ENCODE assay signal across 20 cellular contexts in the genomic region with DNA sequence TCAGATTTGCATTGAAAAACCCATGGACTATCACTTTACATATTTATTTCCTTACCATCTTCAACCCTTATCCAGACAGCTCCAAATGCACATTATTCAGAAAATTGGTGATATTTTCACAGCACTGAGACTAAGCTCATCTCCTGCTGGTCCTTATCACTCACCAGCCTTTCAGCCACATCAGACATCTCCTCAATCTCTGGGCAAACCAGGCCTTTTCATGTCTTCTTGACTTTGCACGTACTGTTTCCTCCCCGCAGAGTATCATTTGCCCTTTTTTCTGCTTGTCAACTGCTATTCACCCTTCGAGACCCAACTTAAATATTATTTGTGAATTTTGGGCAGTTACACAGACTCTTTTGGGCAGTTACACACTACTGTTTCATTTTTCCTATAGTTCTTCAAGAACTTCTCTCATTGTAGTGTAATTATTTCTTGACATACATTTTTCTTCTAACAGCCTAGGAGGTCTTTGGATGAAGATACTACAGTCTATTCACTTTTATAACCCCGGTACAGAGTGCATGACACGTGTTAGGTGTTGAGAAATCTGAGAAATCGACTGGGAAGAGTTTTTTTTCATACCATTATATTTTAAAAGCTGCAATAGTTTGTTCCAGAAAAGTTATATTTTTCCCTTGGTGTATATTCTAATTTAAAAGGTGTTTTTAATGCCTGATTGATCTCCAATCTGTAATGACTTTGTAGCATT.
DNase-seq lines count a peak whose midpoint lies in the region; ATAC-seq and TF ChIP-seq lines count a peak whose summit lies in the region.
"Had no signal": no experiment of that assay in that cellular context is flagged by ENCODE, and none has a peak within 500 bp of the region (broad histone marks: within the 10 kb centered on the region; RNA-seq: fewer than 3 reads in every experiment).

No MANE protein-coding gene starts in this region.

- no peaks in the 10 kb centered on the region for H3K9me3 Mint-ChIP-seq in type B pancreatic cell
- H3K9me3 Mint-ChIP-seq: memory B cell, naive B cell had no signal

- peaks cover 42% of the 10 kb centered on the region for H3K4me1 Mint-ChIP-seq in type B pancreatic cell (ENCODE audit: unreplicated experiment)

- no peaks in the 10 kb centered on the region for H3K36me3 ChIP-seq in heart right ventricle
- H3K36me3 ChIP-seq in gastroesophageal sphincter = no peaks in the 10 kb centered on the region
- H3K36me3 ChIP-seq in psoas muscle (ENCODE audit: insufficient read depth in 1 of 2, low read depth in 1 of 2) = no peaks in the 10 kb centered on the region
- H3K36me3 ChIP-seq in Peyer's patch = no peaks in the 10 kb centered on the region
- H3K36me3 ChIP-seq in left lung = no peaks in the 10 kb centered on the region
- H3K36me3 ChIP-seq: ovary had no signal

- intact Hi-C loops in heart right ventricle (cut with DNase I) (loop anchor here in 3 of 10 donors (5.0 to 10.0 kb wide), 3 partner anchors 98 to 613 kb away; a partner anchor contains a TSS), Right ventricle myocardium superior (cut with DNase I) (no loop called here), psoas muscle (cut with DNase I) (loop anchor here (5.0 to 10.0 kb wide), 3 partner anchors 98 to 613 kb away; a partner anchor contains a TSS), left lung (cut with DNase I) (no loop called here)

- TF ChIP-seq POLR2A in gastroesophageal sphincter (IDR thresholded peaks at IDR 0.05) (no peak), Peyer's patch (IDR thresholded peaks at IDR 0.05) (no peak)

- H3K27me3 ChIP-seq in heart right ventricle = no peaks in the 10 kb centered on the region
- H3K27me3 ChIP-seq in gastroesophageal sphincter = no peaks in the 10 kb centered on the region
- no peaks in the 10 kb centered on the region for H3K27me3 ChIP-seq in psoas muscle (ENCODE audit: insufficient read depth in 3 of 3, low read length in 2 of 3)
- H3K27me3 ChIP-seq in Peyer's patch = no peaks in the 10 kb centered on the region
- H3K27me3 ChIP-seq in left lung = no peaks in the 10 kb centered on the region
- H3K27me3 ChIP-seq: BLaER1 treated with 17β-estradiol and CSF1 and Interleukin-3, amounts not matched to agents 10 nM and 100 nM; ovary had no signal

- TF ChIP-seq EP300 in gastroesophageal sphincter (IDR thresholded peaks at IDR 0.05) = no peak

- WGBS in heart right ventricle, 2 donors = 86 to 88% methylated on average over 6 of the region's 6 CpGs
- WGBS in gastroesophageal sphincter (ENCODE audit: low coverage in 1 of 2), 2 donors = 64 to 86% methylated on average over 5 to 6 of the region's 6 CpGs
- 60 to 80% (median 65%) methylated on average over 6 of the region's 6 CpGs for WGBS in psoas muscle, 3 donors

- no peak for TF ChIP-seq CTCF in heart right ventricle (IDR thresholded peaks at IDR 0.05)
- TF ChIP-seq CTCF in gastroesophageal sphincter (IDR thresholded peaks at IDR 0.05) = no peak
- no peak for TF ChIP-seq CTCF in psoas muscle (IDR thresholded peaks at IDR 0.05)
- no peak for TF ChIP-seq CTCF in type B pancreatic cell (conservative IDR thresholded peaks at IDR 0.05)
- TF ChIP-seq CTCF in Peyer's patch (IDR thresholded peaks at IDR 0.05) = no peak
- TF ChIP-seq CTCF in left lung (IDR thresholded peaks at IDR 0.05) = no peak

- H3K27ac Mint-ChIP-seq in type B pancreatic cell = peak overlapping the region; percentile 25
- H3K27ac Mint-ChIP-seq: activated T-cell treated with anti-CD3 and anti-CD28 coated beads, Interleukin-2, amount 50 U/mL, for 72 hours; memory B cell had no signal

- no peaks in the 10 kb centered on the region for H3K9me3 ChIP-seq in heart right ventricle
- no peaks in the 10 kb centered on the region for H3K9me3 ChIP-seq in gastroesophageal sphincter
- H3K9me3 ChIP-seq in psoas muscle = no peaks in the 10 kb centered on the region
- H3K9me3 ChIP-seq in Peyer's patch = no peaks in the 10 kb centered on the region
- no peaks in the 10 kb centered on the region for H3K9me3 ChIP-seq in left lung
- H3K9me3 ChIP-seq: ovary had no signal

- no peak overlapping the region for H3K4me3 Mint-ChIP-seq in type B pancreatic cell
- H3K4me3 Mint-ChIP-seq: activated T-cell treated with anti-CD3 and anti-CD28 coated beads, Interleukin-2, amount 50 U/mL, for 72 hours; memory B cell; naive B cell had no signal

- ATAC-seq in heart right ventricle = no peak
- ATAC-seq in Right ventricle myocardium superior (ENCODE audit: poor library complexity) = no peak
- ATAC-seq in gastroesophageal sphincter = no peak
- no peak for ATAC-seq in psoas muscle
- no peak for ATAC-seq in left lung
- ATAC-seq: activated CD4-positive, CD25-positive, alpha-beta regulatory T cell treated with anti-CD3 and anti-CD28 coated beads, Interleukin-2, amount 50 U/mL, for 24 hours; activated T-cell treated with anti-CD3 and anti-CD28 coated beads, Interleukin-2, amount 50 U/mL, for 72 hours; stimulated activated naive CD8-positive, alpha-beta T cell treated with anti-CD3 and anti-CD28 coated beads, Interleukin-15, Interleukin-2, amounts not matched to agents 100 U/mL and 50 U/mL, for 24 hours had no signal

- H3K27me3 Mint-ChIP-seq in type B pancreatic cell = no peaks in the 10 kb centered on the region
- H3K27me3 Mint-ChIP-seq: memory B cell, naive B cell had no signal

- DNase-seq in heart right ventricle = no peak
- no peak for DNase-seq in Right ventricle myocardium superior
- DNase-seq in psoas muscle = no peak
- no peak for DNase-seq in type B pancreatic cell (ENCODE audit: extremely low spot score, unreplicated experiment)
- DNase-seq in Peyer's patch = no peak
- DNase-seq in T-helper 2 cell = no peak
- no peak for DNase-seq in left lung
- DNase-seq: activated naive CD4-positive, alpha-beta T cell treated with anti-CD3 and anti-CD28 coated beads, Interleukin-2, amount 50 U/mL, for 16 hours; activated T-cell treated with anti-CD3 and anti-CD28 coated beads, Interleukin-2, amount 50 U/mL, for 72 hours; hippocampal formation; naive B cell; NCI-H2081 treated with DMSO at 0.1 percent for 48 hours; NCI-H446 treated with DMSO at 0.1 percent for 48 hours; ovary; stimulated activated CD4-positive, alpha-beta T cell treated with anti-CD3 and anti-CD28 coated beads, Interleukin-2, amount 100 ng/mL, for 24 hours; stimulated activated naive CD8-positive, alpha-beta T cell treated with anti-CD3 and anti-CD28 coated beads, Interleukin-15, Interleukin-2, amounts not matched to agents 100 U/mL and 50 U/mL, for 24 hours had no signal

- H3K36me3 Mint-ChIP-seq in type B pancreatic cell = no peaks in the 10 kb centered on the region

- H3K27ac ChIP-seq in heart right ventricle (peak overlapping the region in 9 of 10 donors; percentile 72 to 96 (median 86)), gastroesophageal sphincter (peak overlapping the region; percentile 85 to 97 (median 88)), psoas muscle (peak overlapping the region; percentile 93), Peyer's patch (peak overlapping the region in 1 of 4 donors; percentile 78), left lung (peak overlapping the region in 1 of 2 donors; percentile 80)
- H3K27ac ChIP-seq: BLaER1 treated with 17β-estradiol and CSF1 and Interleukin-3, amounts not matched to agents 10 nM and 100 nM had no signal

- H3K4me3 ChIP-seq in heart right ventricle (no peak overlapping the region), gastroesophageal sphincter (no peak overlapping the region), psoas muscle (peak overlapping the region; percentile 16), Peyer's patch (no peak overlapping the region), left lung (no peak overlapping the region)
- H3K4me3 ChIP-seq: BLaER1 treated with 17β-estradiol and CSF1 and Interleukin-3, amounts not matched to agents 10 nM and 100 nM; ovary had no signal

- peaks cover 6 to 44% (median 27%) of the 10 kb centered on the region in 9 donors for H3K4me1 ChIP-seq in heart right ventricle
- peaks cover 21 to 44% (median 22%) of the 10 kb centered on the region in 3 donors for H3K4me1 ChIP-seq in gastroesophageal sphincter
- peaks cover 69% of the 10 kb centered on the region for H3K4me1 ChIP-seq in psoas muscle
- no peaks in the 10 kb centered on the region for H3K4me1 ChIP-seq in Peyer's patch
- H3K4me1 ChIP-seq in left lung = peaks cover 7 to 14% of the 10 kb centered on the region in 2 donors
- H3K4me1 ChIP-seq: BLaER1 treated with 17β-estradiol and CSF1 and Interleukin-3, amounts not matched to agents 10 nM and 100 nM had no signal

Comparison
In these comparisons a context has a peak if more than half of its experiments do, and no peak if none do; other contexts are left out.
1. intact Hi-C loops: an anchor here in psoas muscle (5.0 to 10.0 kb wide); none called in Right ventricle myocardium superior and left lung.